ENCODE assay signal across 1 cellular context in the genomic region with DNA sequence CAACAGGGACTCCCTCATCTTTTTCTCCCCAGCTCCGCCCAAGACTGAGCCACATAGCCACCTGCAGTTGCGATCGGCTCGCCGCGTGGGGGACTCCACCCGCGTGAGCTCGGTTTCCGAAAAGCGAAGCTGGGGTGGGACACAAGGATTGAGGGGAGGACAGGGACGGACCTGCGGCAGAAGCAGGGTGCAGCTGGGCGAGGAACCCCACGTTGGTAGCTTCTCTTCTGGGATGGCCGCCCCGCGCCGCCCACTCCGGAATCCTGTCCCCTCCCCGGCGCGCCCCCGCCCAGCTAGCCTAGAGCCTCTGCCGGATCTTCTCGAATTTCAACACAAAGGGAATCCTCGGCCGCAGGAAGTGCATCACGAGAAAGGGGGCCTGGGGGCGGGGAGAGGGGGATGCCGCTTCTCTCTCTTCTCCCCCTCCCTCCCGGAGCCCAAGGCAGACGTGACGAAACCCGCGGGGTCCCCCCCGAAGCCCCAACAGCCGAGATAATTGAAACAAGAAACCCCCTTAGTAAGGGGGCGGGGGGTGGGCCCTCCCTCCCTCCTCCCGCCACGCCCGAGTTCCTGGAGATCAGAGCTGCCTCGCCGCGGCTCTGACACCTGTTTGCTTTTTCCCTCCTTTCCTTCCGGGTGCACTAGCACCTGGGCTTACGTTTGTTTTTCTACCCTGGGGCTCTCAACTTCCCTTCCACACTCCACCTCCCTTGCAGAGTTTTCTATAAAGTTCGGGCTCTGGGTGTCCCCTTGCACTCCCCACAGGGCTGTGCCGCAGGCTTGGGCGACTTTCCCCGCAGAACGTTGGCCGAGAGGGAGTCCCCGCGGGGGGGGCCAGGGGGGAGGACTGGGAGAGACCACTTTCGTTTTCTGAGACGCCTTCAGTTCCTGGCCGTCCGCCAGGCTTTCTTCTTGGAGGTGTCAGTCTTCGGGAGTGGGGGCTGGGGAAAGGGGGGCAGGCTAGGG.
TF ChIP-seq lines count a peak whose summit lies in the region.

No MANE protein-coding gene starts in this region.

TF ChIP-seq in SK-N-SH, 30 proteins besides CTCF, POLR2A, EP300 and RAD21 (continued from another document):
- TF ChIP-seq, protein P1, sequence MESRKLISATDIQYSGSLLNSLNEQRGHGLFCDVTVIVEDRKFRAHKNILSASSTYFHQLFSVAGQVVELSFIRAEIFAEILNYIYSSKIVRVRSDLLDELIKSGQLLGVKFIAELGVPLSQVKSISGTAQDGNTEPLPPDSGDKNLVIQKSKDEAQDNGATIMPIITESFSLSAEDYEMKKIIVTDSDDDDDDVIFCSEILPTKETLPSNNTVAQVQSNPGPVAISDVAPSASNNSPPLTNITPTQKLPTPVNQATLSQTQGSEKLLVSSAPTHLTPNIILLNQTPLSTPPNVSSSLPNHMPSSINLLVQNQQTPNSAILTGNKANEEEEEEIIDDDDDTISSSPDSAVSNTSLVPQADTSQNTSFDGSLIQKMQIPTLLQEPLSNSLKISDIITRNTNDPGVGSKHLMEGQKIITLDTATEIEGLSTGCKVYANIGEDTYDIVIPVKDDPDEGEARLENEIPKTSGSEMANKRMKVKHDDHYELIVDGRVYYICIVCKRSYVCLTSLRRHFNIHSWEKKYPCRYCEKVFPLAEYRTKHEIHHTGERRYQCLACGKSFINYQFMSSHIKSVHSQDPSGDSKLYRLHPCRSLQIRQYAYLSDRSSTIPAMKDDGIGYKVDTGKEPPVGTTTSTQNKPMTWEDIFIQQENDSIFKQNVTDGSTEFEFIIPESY (IDR thresholded peaks at IDR 0.05; ENCODE audit: borderline replicate concordance, low read depth), result 0 out of 2 replicates have a peak, but pooled peaks have one; percentile 17
- TF ChIP-seq TAF1 (IDR thresholded peaks at IDR 0.05; ENCODE audit: borderline replicate concordance, low read depth, low read length) (no peak), SMC3 (IDR thresholded peaks at IDR 0.05; ENCODE audit: low read depth, low read length) (peak; percentile 19; the same call in 1 of the 2 replicates)
TF ChIP-seq in SK-N-SH: peak in this region for 6.
